Comparison of ENCODE assay signal across 12 cellular contexts in the genomic region with DNA sequence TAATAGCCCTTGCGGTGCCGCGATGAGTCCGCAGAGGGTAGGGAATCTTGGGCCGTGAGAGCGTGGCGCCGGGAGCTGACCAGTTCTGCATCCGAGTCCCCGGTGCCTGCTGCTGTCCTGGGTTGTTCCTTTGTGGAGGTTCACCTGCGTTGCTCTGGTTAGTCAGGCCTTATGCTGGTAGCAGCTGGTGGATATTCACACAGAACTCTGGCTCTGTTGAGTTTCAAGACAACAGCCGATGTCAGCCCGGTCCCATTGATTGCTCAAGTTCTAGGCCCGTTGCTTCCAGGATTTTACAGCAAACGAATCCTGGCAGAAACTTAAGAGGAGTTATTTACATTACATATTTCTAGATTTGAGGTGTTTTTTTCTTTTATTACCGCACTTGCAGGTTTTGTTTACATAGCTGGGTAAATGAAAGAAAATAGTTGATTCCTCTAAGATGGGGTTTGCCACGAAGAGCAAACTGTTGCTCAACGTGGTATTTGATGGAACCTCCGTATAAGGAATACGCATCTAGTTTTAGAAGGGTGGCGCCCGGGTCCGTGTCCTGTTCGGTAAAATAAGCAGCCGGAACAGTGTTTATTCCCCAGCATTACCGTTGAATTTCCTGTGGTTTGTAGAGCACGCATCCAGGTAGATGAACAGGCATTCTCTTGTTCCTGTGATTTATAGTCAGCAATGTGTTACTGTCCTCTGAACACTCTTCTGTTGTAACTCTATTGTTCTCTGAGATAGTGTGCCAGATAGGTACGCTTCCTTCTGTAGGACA. TPM values are rescaled to one million over a fixed set of nuclear protein-coding genes. Genes with fewer than 3 reads are reported as not detected.
DNase-seq lines count a peak whose midpoint lies in the region; ATAC-seq, FAIRE-seq and TF ChIP-seq lines count a peak whose summit lies in the region.
"Had no signal": no experiment of that assay in that cellular context is flagged by ENCODE, and none has a peak within 500 bp of the region (broad histone marks: within the 10 kb centered on the region; RNA-seq: fewer than 3 reads in every experiment).

No MANE protein-coding gene starts in this region.

- H4K91ac ChIP-seq in mesenchymal stem cell (ENCODE audit: low read length), result no peak overlapping the region

- H3K27me3 Mint-ChIP-seq in CD8-positive, alpha-beta T cell (ENCODE audit: low read depth), result peaks cover 55% of the 10 kb centered on the region
- H3K27me3 Mint-ChIP-seq in chondrocyte (ENCODE audit: low read depth), result peaks cover 60% of the 10 kb centered on the region

- no peak overlapping the region for H2BK12ac ChIP-seq in mesenchymal stem cell (ENCODE audit: low read length in 2 of 2)

- intact Hi-C loops in CD8-positive, alpha-beta T cell (cut with DNase I, micrococcal nuclease), result no loop called here

- no peak overlapping the region for H4K8ac ChIP-seq in mesenchymal stem cell (ENCODE audit: low read length)

- no peaks in the 10 kb centered on the region for H3K36me3 Mint-ChIP-seq in CD8-positive, alpha-beta T cell
- peaks cover 4% of the 10 kb centered on the region for H3K36me3 Mint-ChIP-seq in chondrocyte (ENCODE audit: low read depth)

- H3K18ac ChIP-seq in mesenchymal stem cell (ENCODE audit: low read depth in 1 of 2, low read length in 2 of 2), result no peak overlapping the region

- TF ChIP-seq CTCF in CD8-positive, alpha-beta T cell (IDR thresholded peaks at IDR 0.05), result no peak
- TF ChIP-seq CTCF in chondrocyte (IDR thresholded peaks at IDR 0.05), result no peak
- TF ChIP-seq CTCF in foreskin fibroblast (IDR thresholded peaks at IDR 0.05; ENCODE audit: low read depth, low read length), result no peak
- TF ChIP-seq CTCF in D721Med (IDR thresholded peaks at IDR 0.05; ENCODE audit: insufficient read depth, missing control alignments), result no peak

- no peaks in the 10 kb centered on the region for H3K79me1 ChIP-seq in mesenchymal stem cell (replicated peaks; ENCODE audit: low read length, poor library complexity, severe bottlenecking)

- no peak overlapping the region for H3K27ac Mint-ChIP-seq in CD8-positive, alpha-beta T cell
- no peak overlapping the region for H3K27ac Mint-ChIP-seq in chondrocyte (ENCODE audit: unreplicated experiment)

- FAIRE-seq in D721Med (lab: Jason Lieb, UNC), result no peak
- FAIRE-seq: endometrium, G401.6 had no signal

- CTCF ChIA-PET in CD8-positive, alpha-beta T cell (lab: Charles Lee), result interaction anchor here (0.9 kb wide), 1 partner anchor 17 kb away, joined by 3 read pairs; no protein-coding TSS in a partner anchor

- POLR2A ChIA-PET in CD8-positive, alpha-beta T cell (lab: Charles Lee), result no interaction called here

- H2BK15ac ChIP-seq in mesenchymal stem cell (ENCODE audit: low read depth, poor library complexity, severe bottlenecking), result no peak overlapping the region

- no peak overlapping the region for H2BK5ac ChIP-seq in mesenchymal stem cell (ENCODE audit: low read depth, low read length, poor library complexity, severe bottlenecking)

- H3K23ac ChIP-seq in mesenchymal stem cell (ENCODE audit: low read length in 2 of 2), result no peak overlapping the region

- 49% methylated on average over 28 of the region's 28 CpGs for WGBS in mesenchymal stem cell

- no peaks in the 10 kb centered on the region for H3K4me1 ChIP-seq in CD8-positive, alpha-beta T cell (ENCODE audit: insufficient read depth, low read length)
- H3K4me1 ChIP-seq in HUES48 (ENCODE audit: control insufficient read depth, insufficient read depth, low read length) (peaks cover 27% of the 10 kb centered on the region), mesenchymal stem cell (ENCODE audit: control insufficient read depth, insufficient read depth, low read depth, low read length) (peaks cover 16% of the 10 kb centered on the region), HAP-1 (no peaks in the 10 kb centered on the region)

- no peak overlapping the region for H2BK120ac ChIP-seq in mesenchymal stem cell (ENCODE audit: low read depth, low read length)

- no peak overlapping the region for H3K4me3 ChIP-seq in CD8-positive, alpha-beta T cell (ENCODE audit: low read depth, low read length)
- peak overlapping the region; percentile 82 for H3K4me3 ChIP-seq in HUES48 (ENCODE audit: low read depth, low read length)
- H3K4me3 ChIP-seq in mesenchymal stem cell (ENCODE audit: insufficient read depth in 1 of 2, low read depth in 1 of 2, low read length in 2 of 2), result no peak overlapping the region
- no peak overlapping the region for H3K4me3 ChIP-seq in HAP-1
- H3K4me3 ChIP-seq in foreskin fibroblast (ENCODE audit: low read depth in 1 of 2, low read length in 2 of 2), result no peak overlapping the region

- no peak overlapping the region for H3K4ac ChIP-seq in mesenchymal stem cell (ENCODE audit: low read depth in 1 of 2, low read length in 2 of 2)

- DNase-seq in CD8-positive, alpha-beta T cell, result no peak
- no peak for DNase-seq in chondrocyte (ENCODE audit: low spot score)
- peak; percentile 20 for DNase-seq in mesenchymal stem cell
- no peak for DNase-seq in D341Med (ENCODE audit: low spot score)
- no peak for DNase-seq in HAP-1 (ENCODE audit: low spot score in 2 of 2)
- no peak for DNase-seq in foreskin fibroblast
- DNase-seq in D721Med (ENCODE audit: insufficient read length, low spot score), result no peak
- DNase-seq: activated CD4-positive, alpha-beta T cell treated with anti-CD3 and anti-CD28 coated beads, Interleukin-2, amount 50 U/mL, for 48 hours had no signal

- peaks cover 19% of the 10 kb centered on the region for H3K4me1 Mint-ChIP-seq in CD8-positive, alpha-beta T cell (ENCODE audit: low read depth)
- peaks cover 8% of the 10 kb centered on the region for H3K4me1 Mint-ChIP-seq in chondrocyte (ENCODE audit: low read depth)

- H2AK5ac ChIP-seq in mesenchymal stem cell (ENCODE audit: low read length, severe bottlenecking), result no peak overlapping the region

- no peak for ATAC-seq in CD8-positive, alpha-beta T cell

- peaks cover 15% of the 10 kb centered on the region for H3K27me3 ChIP-seq in CD8-positive, alpha-beta T cell (ENCODE audit: insufficient read depth, low read length)
- H3K27me3 ChIP-seq in HUES48 (ENCODE audit: control insufficient read depth, insufficient read depth, low read length) (peaks cover 20% of the 10 kb centered on the region), mesenchymal stem cell (ENCODE audit: control insufficient read depth in 1 of 2, insufficient read depth in 1 of 2, low read length in 2 of 2) (peaks cover 12 to 83% of the 10 kb centered on the region in 2 experiments), HAP-1 (ENCODE audit: low read depth) (peaks cover 8% of the 10 kb centered on the region; the same call in 1 of the 2 replicates)

- H3K14ac ChIP-seq in mesenchymal stem cell (ENCODE audit: low read length in 2 of 2), result no peak overlapping the region

- no peaks in the 10 kb centered on the region for H3K36me3 ChIP-seq in CD8-positive, alpha-beta T cell (ENCODE audit: insufficient read depth, low read length)
- H3K36me3 ChIP-seq in HUES48 (ENCODE audit: control insufficient read depth, insufficient read depth, low read length) (no peaks in the 10 kb centered on the region), mesenchymal stem cell (ENCODE audit: control insufficient read depth in 1 of 2, insufficient read depth in 2 of 2, low read depth in 1 of 2, low read length in 2 of 2) (no peaks in the 10 kb centered on the region), HAP-1 (replicated peaks) (no peaks in the 10 kb centered on the region)

- H3K4me2 ChIP-seq in mesenchymal stem cell (ENCODE audit: low read length, poor library complexity, severe bottlenecking), result peak overlapping the region; percentile 76

- peak overlapping the region; percentile 38 for H3K4me3 Mint-ChIP-seq in CD8-positive, alpha-beta T cell
- peak overlapping the region; percentile 50 for H3K4me3 Mint-ChIP-seq in chondrocyte (ENCODE audit: unreplicated experiment)

- H3K27ac ChIP-seq in CD8-positive, alpha-beta T cell (ENCODE audit: low read depth, low read length), result no peak overlapping the region
- H3K27ac ChIP-seq in HUES48 (ENCODE audit: low read depth, low read length), result no peak overlapping the region
- no peak overlapping the region for H3K27ac ChIP-seq in mesenchymal stem cell (ENCODE audit: low read length, poor library complexity, severe bottlenecking)

- H3K9me3 Mint-ChIP-seq in CD8-positive, alpha-beta T cell, result no peaks in the 10 kb centered on the region
- peaks cover 5% of the 10 kb centered on the region for H3K9me3 Mint-ChIP-seq in chondrocyte (ENCODE audit: low read depth)

- H2AFZ ChIP-seq in mesenchymal stem cell (ENCODE audit: low read depth, low read length), result no peak overlapping the region

- H3K9ac ChIP-seq in HUES48 (ENCODE audit: low read depth, low read length), result peak overlapping the region; percentile 35
- no peak overlapping the region for H3K9ac ChIP-seq in mesenchymal stem cell (ENCODE audit: low read length)

- in situ Hi-C loops in HAP-1 (cut with MboI; ENCODE audit: low sequenced_read_pairs), result no loop called here

- no peaks in the 10 kb centered on the region for H3K9me3 ChIP-seq in CD8-positive, alpha-beta T cell (ENCODE audit: low read length)
- no peaks in the 10 kb centered on the region for H3K9me3 ChIP-seq in HUES48 (ENCODE audit: control insufficient read depth, insufficient read depth, low read length)
- peaks cover 3% of the 10 kb centered on the region for H3K9me3 ChIP-seq in mesenchymal stem cell (ENCODE audit: control insufficient read depth, low read length)
- H3K9me3 ChIP-seq in HAP-1, result no peaks in the 10 kb centered on the region

RNA-seq across cellular contexts. Expression of a gene that starts 1.3 kb away (rescaled TPM):
- not detected for total RNA-seq in CD8-positive, alpha-beta T cell
- total RNA-seq in chondrocyte, result not detected in 3 replicates
- not detected for polyA plus RNA-seq in mesenchymal stem cell (2013, experiment 1 of 2)
- not detected for polyA plus RNA-seq in mesenchymal stem cell (2013, experiment 2 of 2)
- polyA plus RNA-seq: neural cell had no signal
